14 cellular contexts compared by ENCODE assay signal in the genomic region with DNA sequence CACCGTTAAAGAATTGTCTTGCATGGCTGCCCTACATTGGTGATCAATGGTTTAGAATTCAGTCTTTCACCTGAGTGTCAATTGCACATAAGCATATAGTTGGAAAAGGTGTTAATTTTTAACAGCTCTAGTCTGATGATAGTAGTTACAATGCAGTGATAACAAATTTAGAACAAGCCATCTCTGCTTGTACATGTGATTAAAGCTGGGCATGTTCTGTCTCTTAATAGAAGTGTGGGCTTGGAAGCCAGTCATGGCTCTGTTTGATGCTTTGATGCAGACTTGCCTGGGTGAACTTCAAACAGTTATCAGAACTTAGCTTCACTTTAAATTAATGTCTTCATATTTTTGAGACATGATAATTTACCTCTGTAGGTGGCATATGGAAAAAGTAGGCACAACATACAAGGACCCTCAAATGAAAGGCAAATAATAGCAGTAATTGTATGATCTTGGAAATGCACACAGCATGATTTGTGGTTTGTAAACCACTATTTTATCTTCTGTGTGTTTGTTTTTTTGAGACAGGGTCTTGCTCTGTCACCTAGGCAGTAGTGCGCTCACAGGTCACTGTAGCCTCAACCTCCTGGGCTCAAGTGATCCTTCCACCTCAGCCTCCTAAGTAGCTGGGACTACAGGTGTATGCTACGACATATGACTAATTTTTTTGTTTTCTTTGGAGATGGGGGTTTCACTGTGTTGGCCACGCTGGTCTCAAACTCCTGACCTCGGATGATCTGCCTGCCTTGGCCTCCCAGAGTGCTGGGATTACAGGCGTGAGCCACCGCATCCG. TPM values are rescaled to one million over a fixed set of nuclear protein-coding genes. Genes with fewer than 3 reads are reported as not detected.
DNase-seq lines count a peak whose midpoint lies in the region; ATAC-seq, FAIRE-seq and TF ChIP-seq lines count a peak whose summit lies in the region.
"Had no signal": no experiment of that assay in that cellular context is flagged by ENCODE, and none has a peak within 500 bp of the region (broad histone marks: within the 10 kb centered on the region; RNA-seq: fewer than 3 reads in every experiment).

No MANE protein-coding gene starts in this region.

- no peak for TF ChIP-seq CTCF in astrocyte (IDR thresholded peaks at IDR 0.05; ENCODE audit: insufficient read depth, low read depth, low read length)
- TF ChIP-seq CTCF in natural killer cell (IDR thresholded peaks at IDR 0.05): no peak
- TF ChIP-seq CTCF in chondrocyte (IDR thresholded peaks at IDR 0.05): no peak

- no peak for DNase-seq in CD8-positive, alpha-beta memory T cell
- DNase-seq in astrocyte (ENCODE audit: low read depth): no peak
- DNase-seq in natural killer cell: no peak
- no peak for DNase-seq in Kasumi-1 (lab: John Stamatoyannopoulos, UW)
- DNase-seq in GM19238 (ENCODE audit: insufficient read length, low spot score): no peak
- DNase-seq in chondrocyte (ENCODE audit: low spot score): no peak
- DNase-seq: activated CD4-positive, alpha-beta T cell treated with anti-CD3 and anti-CD28 coated beads for 48 hours; naive B cell; NCI-H1105 had no signal

- H3K27ac ChIP-seq in BLaER1 treated with 17β-estradiol and CSF1 and Interleukin-3, amounts not matched to agents 10 nM and 100 nM: peak overlapping the region in 9 of 11 experiments; percentile 23 to 99 (median 98); a peak in 11 of 22 replicates
- H3K27ac ChIP-seq in CD8-positive, alpha-beta memory T cell (ENCODE audit: low read depth, low read length): no peak overlapping the region
- no peak overlapping the region for H3K27ac ChIP-seq in astrocyte (ENCODE audit: low read depth, low read length)

- peaks cover 52 to 77% (median 74%) of the 10 kb centered on the region in 3 donors for H3K4me1 Mint-ChIP-seq in CD8-positive, alpha-beta memory T cell
- H3K4me1 Mint-ChIP-seq in astrocyte (ENCODE audit: low read depth, unreplicated experiment) (peaks cover 17% of the 10 kb centered on the region), natural killer cell (peaks cover 50 to 60% of the 10 kb centered on the region in 2 donors), chondrocyte (ENCODE audit: low read depth) (peaks cover 60% of the 10 kb centered on the region)

- peaks cover 0 to 32% (median 3%) of the 10 kb centered on the region in 3 donors for H3K36me3 Mint-ChIP-seq in CD8-positive, alpha-beta memory T cell
- H3K36me3 Mint-ChIP-seq in astrocyte (ENCODE audit: low read depth, unreplicated experiment): no peaks in the 10 kb centered on the region
- H3K36me3 Mint-ChIP-seq in natural killer cell: no peaks in the 10 kb centered on the region
- H3K36me3 Mint-ChIP-seq in chondrocyte (ENCODE audit: low read depth): peaks cover 2% of the 10 kb centered on the region
- H3K36me3 Mint-ChIP-seq: naive B cell had no signal

- peak overlapping the region in 1 of 10 experiments; percentile 88; a peak in 2 of 20 replicates for H3K4me3 ChIP-seq in BLaER1 treated with 17β-estradiol and CSF1 and Interleukin-3, amounts not matched to agents 10 nM and 100 nM
- no peak overlapping the region for H3K4me3 ChIP-seq in CD8-positive, alpha-beta memory T cell (ENCODE audit: low read length)
- H3K4me3 ChIP-seq in astrocyte (ENCODE audit: insufficient read depth, low read depth, low read length): no peak overlapping the region
- H3K4me3 ChIP-seq: cardiac muscle cell, skin epidermis had no signal

- H3K4me2 ChIP-seq in BLaER1 treated with 17β-estradiol and CSF1 and Interleukin-3, amounts not matched to agents 10 nM and 100 nM: peak overlapping the region; percentile 64 to 97 (median 92); a peak in 21 of 22 replicates
- peak overlapping the region; percentile 98 for H3K4me2 ChIP-seq in astrocyte (ENCODE audit: low read length)

- no peak for FAIRE-seq in astrocyte (lab: Jason Lieb, UNC)
- FAIRE-seq: G401.6 had no signal

- H3K79me2 ChIP-seq in astrocyte (ENCODE audit: insufficient read depth, low read length): peaks cover 87% of the 10 kb centered on the region

- H3K4me3 Mint-ChIP-seq in CD8-positive, alpha-beta memory T cell: peak overlapping the region in 3 of 7 donors; percentile 15 to 69 (median 52)
- H3K4me3 Mint-ChIP-seq in astrocyte (ENCODE audit: unreplicated experiment): peak overlapping the region; percentile 12
- no peak overlapping the region for H3K4me3 Mint-ChIP-seq in natural killer cell
- no peak overlapping the region for H3K4me3 Mint-ChIP-seq in chondrocyte (ENCODE audit: unreplicated experiment)

- peaks cover 53 to 79% (median 61%) of the 10 kb centered on the region in 11 experiments; a peak in 21 of 22 replicates for H4K20me1 ChIP-seq in BLaER1 treated with 17β-estradiol and CSF1 and Interleukin-3, amounts not matched to agents 10 nM and 100 nM
- H4K20me1 ChIP-seq in astrocyte (ENCODE audit: insufficient read depth, low read length): peaks cover 47% of the 10 kb centered on the region

- no peak overlapping the region for H2AFZ ChIP-seq in astrocyte (ENCODE audit: low read depth, low read length)

- CTCF ChIA-PET in CD8-positive, alpha-beta memory T cell (lab: Charles Lee): interaction anchor here (0.9 to 1.4 kb wide), 3 partner anchors 17 to 28 kb away, joined by 3 to 5 read pairs (median 3); no protein-coding TSS in a partner anchor

- H3K27me3 Mint-ChIP-seq in CD8-positive, alpha-beta memory T cell: no peaks in the 10 kb centered on the region
- H3K27me3 Mint-ChIP-seq in astrocyte (ENCODE audit: low read depth, unreplicated experiment) (no peaks in the 10 kb centered on the region), natural killer cell (ENCODE audit: low read depth in 2 of 2) (no peaks in the 10 kb centered on the region), chondrocyte (ENCODE audit: low read depth) (no peaks in the 10 kb centered on the region)
- H3K27me3 Mint-ChIP-seq: naive B cell had no signal

- peak overlapping the region in 1 of 11 experiments; percentile 97; a peak in 2 of 22 replicates for H3K9ac ChIP-seq in BLaER1 treated with 17β-estradiol and CSF1 and Interleukin-3, amounts not matched to agents 10 nM and 100 nM
- no peak overlapping the region for H3K9ac ChIP-seq in astrocyte (ENCODE audit: low read length)

- H3K27ac Mint-ChIP-seq in CD8-positive, alpha-beta memory T cell: peak overlapping the region in 7 of 8 donors; percentile 9 to 84 (median 76)
- H3K27ac Mint-ChIP-seq in astrocyte (ENCODE audit: unreplicated experiment) (no peak overlapping the region), natural killer cell (peak overlapping the region; percentile 20 to 93), chondrocyte (ENCODE audit: unreplicated experiment) (no peak overlapping the region)

- intact Hi-C loops in natural killer cell (cut with micrococcal nuclease): no loop called here

- H3K9me3 ChIP-seq in BLaER1 treated with 17β-estradiol and CSF1 and Interleukin-3, amounts not matched to agents 10 nM and 100 nM (replicated peaks in 1 of 11): no peaks in the 10 kb centered on the region
- H3K9me3 ChIP-seq in CD8-positive, alpha-beta memory T cell (ENCODE audit: low read length): no peaks in the 10 kb centered on the region
- H3K9me3 ChIP-seq in astrocyte (ENCODE audit: insufficient read depth, low read depth, low read length): no peaks in the 10 kb centered on the region

- no peaks in the 10 kb centered on the region for H3K27me3 ChIP-seq in BLaER1 treated with 17β-estradiol and CSF1 and Interleukin-3, amounts not matched to agents 10 nM and 100 nM
- H3K27me3 ChIP-seq in CD8-positive, alpha-beta memory T cell (ENCODE audit: insufficient read depth, low read length, poor library complexity, severe bottlenecking): no peaks in the 10 kb centered on the region
- no peaks in the 10 kb centered on the region for H3K27me3 ChIP-seq in astrocyte (ENCODE audit: insufficient read depth, low read length)
- H3K27me3 ChIP-seq: cardiac muscle cell had no signal

- H3K9me3 Mint-ChIP-seq in CD8-positive, alpha-beta memory T cell: no peaks in the 10 kb centered on the region
- H3K9me3 Mint-ChIP-seq in astrocyte (ENCODE audit: unreplicated experiment): no peaks in the 10 kb centered on the region
- H3K9me3 Mint-ChIP-seq in natural killer cell: no peaks in the 10 kb centered on the region
- H3K9me3 Mint-ChIP-seq in chondrocyte (ENCODE audit: low read depth): no peaks in the 10 kb centered on the region
- H3K9me3 Mint-ChIP-seq: naive B cell had no signal

- ATAC-seq in natural killer cell: no peak
- no peak for ATAC-seq in HG02623 (IDR thresholded peaks at IDR 0.05; ENCODE audit: unreplicated experiment)

- peaks cover 3 to 36% (median 25%) of the 10 kb centered on the region in 11 experiments; a peak in 15 of 22 replicates for H3K36me3 ChIP-seq in BLaER1 treated with 17β-estradiol and CSF1 and Interleukin-3, amounts not matched to agents 10 nM and 100 nM
- no peaks in the 10 kb centered on the region for H3K36me3 ChIP-seq in CD8-positive, alpha-beta memory T cell (ENCODE audit: insufficient read depth, low read length)
- H3K36me3 ChIP-seq in astrocyte (ENCODE audit: insufficient read depth, low read length): no peaks in the 10 kb centered on the region
- H3K36me3 ChIP-seq: cardiac muscle cell had no signal

- H3K4me1 ChIP-seq in BLaER1 treated with 17β-estradiol and CSF1 and Interleukin-3, amounts not matched to agents 10 nM and 100 nM: peaks cover 46 to 79% (median 67%) of the 10 kb centered on the region in 10 experiments
- peaks cover 62% of the 10 kb centered on the region for H3K4me1 ChIP-seq in CD8-positive, alpha-beta memory T cell (ENCODE audit: insufficient read depth, low read length)
- H3K4me1 ChIP-seq in astrocyte (ENCODE audit: insufficient read depth, low read length): peaks cover 25% of the 10 kb centered on the region

- POLR2A ChIA-PET in CD8-positive, alpha-beta memory T cell (lab: Charles Lee): interaction anchor here (1.4 kb wide), 1 partner anchor 94 kb away, joined by 5 read pairs; a partner anchor contains a TSS

RNA-seq across cellular contexts. Expression of a gene that starts 3.8 kb away (rescaled TPM):
- total RNA-seq in CD8-positive, alpha-beta memory T cell: 10 to 100 TPM; 47.8 to 50.4 TPM
- 6.1 TPM for polyA plus RNA-seq in CD8-positive, alpha-beta memory T cell
- total RNA-seq in astrocyte (24.1 and 26.1 TPM in 2 replicates), natural killer cell (10 to 100 TPM; 27.3 to 39.8 (median 34.0) TPM), chondrocyte (17.5 to 23.2 TPM (median 20.0 TPM) in 3 replicates)

RNA-seq across cellular contexts. Expression of a gene that starts 36.2 kb away (rescaled TPM):
- 10 to 100 TPM; 18.5 to 19.7 TPM for total RNA-seq in CD8-positive, alpha-beta memory T cell
- 6.2 TPM for polyA plus RNA-seq in CD8-positive, alpha-beta memory T cell
- 0.41 and 0.53 TPM in 2 replicates for total RNA-seq in astrocyte
- under 1 TPM; 0.42 to 0.66 (median 0.65) TPM for total RNA-seq in natural killer cell
- total RNA-seq in chondrocyte: 0.68 to 1.1 TPM (median 0.82 TPM) in 3 replicates

Comparison
In these comparisons a context has a peak if more than half of its experiments do, and no peak if none do; other contexts are left out.
1. H3K27ac ChIP-seq: peak in BLaER1 treated with 17β-estradiol and CSF1 and Interleukin-3, amounts not matched to agents 10 nM and 100 nM (9 of 11); none in CD8-positive, alpha-beta memory T cell (single experiment) and astrocyte (single experiment).
2. H3K27ac Mint-ChIP-seq: peak in CD8-positive, alpha-beta memory T cell (7 of 8) and natural killer cell (2 of 2); none in astrocyte (single experiment) and chondrocyte (single experiment).